In the genomic region with DNA sequence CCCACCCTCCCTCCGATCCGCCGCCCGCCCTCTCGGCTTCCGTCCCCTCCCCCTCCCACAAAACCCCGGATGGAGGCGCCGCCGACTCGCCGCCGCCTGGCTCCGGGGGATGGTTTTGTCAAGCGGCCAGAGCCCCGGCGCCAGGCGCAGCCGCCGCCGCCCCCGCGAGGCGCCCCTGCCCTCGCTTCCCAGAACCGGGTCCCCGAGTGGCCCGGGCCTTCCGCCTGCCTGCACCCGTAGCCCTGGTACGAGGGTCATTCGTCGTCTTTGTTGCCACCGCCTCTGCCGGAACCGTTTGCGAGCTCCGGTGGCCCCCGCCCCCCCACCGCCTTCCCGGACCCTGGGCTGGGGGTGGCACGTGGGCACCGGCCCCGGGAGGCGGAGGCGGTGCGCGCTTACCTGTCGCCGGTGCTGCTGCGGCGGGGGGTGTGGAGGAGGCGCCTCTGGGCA, we compare ENCODE assay signal across 1 cellular context.
TF ChIP-seq lines count a peak whose summit lies in the region.

No MANE protein-coding gene starts in this region.

TF ChIP-seq in HepG2, 621 proteins besides CTCF, POLR2A, EP300 and RAD21 (continued from another document and continues in another):
- TF ChIP-seq, protein P1, sequence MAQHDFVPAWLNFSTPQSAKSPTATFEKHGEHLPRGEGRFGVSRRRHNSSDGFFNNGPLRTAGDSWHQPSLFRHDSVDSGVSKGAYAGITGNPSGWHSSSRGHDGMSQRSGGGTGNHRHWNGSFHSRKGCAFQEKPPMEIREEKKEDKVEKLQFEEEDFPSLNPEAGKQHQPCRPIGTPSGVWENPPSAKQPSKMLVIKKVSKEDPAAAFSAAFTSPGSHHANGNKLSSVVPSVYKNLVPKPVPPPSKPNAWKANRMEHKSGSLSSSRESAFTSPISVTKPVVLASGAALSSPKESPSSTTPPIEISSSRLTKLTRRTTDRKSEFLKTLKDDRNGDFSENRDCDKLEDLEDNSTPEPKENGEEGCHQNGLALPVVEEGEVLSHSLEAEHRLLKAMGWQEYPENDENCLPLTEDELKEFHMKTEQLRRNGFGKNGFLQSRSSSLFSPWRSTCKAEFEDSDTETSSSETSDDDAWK (CRISPR knock-in tag; IDR thresholded peaks at IDR 0.05) = no peak
- TF ChIP-seq ZIK1 (CRISPR knock-in tag; IDR thresholded peaks at IDR 0.05; ENCODE audit: borderline replicate concordance, low read depth) (no peak), CAMTA2 (CRISPR knock-in tag; IDR thresholded peaks at IDR 0.05; ENCODE audit: borderline replicate concordance) (no peak), ATF7-NPFF (CRISPR knock-in tag; IDR thresholded peaks at IDR 0.05; ENCODE audit: low read depth) (peak; percentile 80), ZNF879 (CRISPR knock-in tag; IDR thresholded peaks at IDR 0.05) (0 out of 2 replicates have a peak, but pooled peaks have one; percentile 73), ZNF570 (CRISPR knock-in tag; IDR thresholded peaks at IDR 0.05; ENCODE audit: borderline replicate concordance) (0 out of 2 replicates have a peak, but pooled peaks have one; percentile 63), ZNF678 (CRISPR knock-in tag; IDR thresholded peaks at IDR 0.05) (0 out of 2 replicates have a peak, but pooled peaks have one; percentile 9), ZSCAN20 (CRISPR knock-in tag; IDR thresholded peaks at IDR 0.05; ENCODE audit: borderline replicate concordance) (peak; percentile 74; the same call in 1 of the 2 replicates), ZNF841 (CRISPR knock-in tag; IDR thresholded peaks at IDR 0.05; ENCODE audit: borderline replicate concordance) (no peak), JUND (CRISPR knock-in tag; IDR thresholded peaks at IDR 0.05) (no peak), SMARCE1 (IDR thresholded peaks at IDR 0.05; ENCODE audit: borderline replicate concordance) (no peak), ZMYM2 (CRISPR knock-in tag; IDR thresholded peaks at IDR 0.05) (no peak), PAWR (CRISPR knock-in tag; IDR thresholded peaks at IDR 0.05; ENCODE audit: borderline replicate concordance) (no peak), ZNF207 (IDR thresholded peaks at IDR 0.05; ENCODE audit: borderline replicate concordance) (no peak), ATM (IDR thresholded peaks at IDR 0.05; ENCODE audit: borderline replicate concordance) (no peak), HDAC6 (IDR thresholded peaks at IDR 0.05; ENCODE audit: low read depth, low read length) (no peak), MXD4 (CRISPR knock-in tag; IDR thresholded peaks at IDR 0.05) (no peak; the same call in 1 of the 2 replicates), ISX (CRISPR knock-in tag; conservative IDR thresholded peaks at IDR 0.05) (no peak), ZSCAN12 (CRISPR knock-in tag; IDR thresholded peaks at IDR 0.05) (no peak; the same call in 1 of the 2 replicates), ZNF780A (CRISPR knock-in tag; IDR thresholded peaks at IDR 0.05) (peak; percentile 24; the same call in 1 of the 2 replicates), NFYB (CRISPR knock-in tag; IDR thresholded peaks at IDR 0.05) (no peak), SUZ12 (IDR thresholded peaks at IDR 0.05; ENCODE audit: low read depth, low read length) (no peak), ETV6 (CRISPR knock-in tag; conservative IDR thresholded peaks at IDR 0.05) (0 out of 2 replicates have a peak, but pooled peaks have one; percentile 17), TCF7L2 (IDR thresholded peaks at IDR 0.05; ENCODE audit: low read depth, low read length) (no peak), KAT8 (CRISPR knock-in tag; IDR thresholded peaks at IDR 0.05) (no peak), ELF4 (CRISPR knock-in tag; IDR thresholded peaks at IDR 0.05; ENCODE audit: borderline replicate concordance) (no peak), POLR2G (IDR thresholded peaks at IDR 0.05; ENCODE audit: low read depth, low read length) (peak; percentile 30; the same call in 1 of the 2 replicates), STAT5B (CRISPR knock-in tag; IDR thresholded peaks at IDR 0.05) (no peak), CHD2 (IDR thresholded peaks at IDR 0.05; ENCODE audit: low read depth, low read length) (no peak)
- TF ChIP-seq, protein P2, sequence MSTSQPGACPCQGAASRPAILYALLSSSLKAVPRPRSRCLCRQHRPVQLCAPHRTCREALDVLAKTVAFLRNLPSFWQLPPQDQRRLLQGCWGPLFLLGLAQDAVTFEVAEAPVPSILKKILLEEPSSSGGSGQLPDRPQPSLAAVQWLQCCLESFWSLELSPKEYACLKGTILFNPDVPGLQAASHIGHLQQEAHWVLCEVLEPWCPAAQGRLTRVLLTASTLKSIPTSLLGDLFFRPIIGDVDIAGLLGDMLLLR (CRISPR knock-in tag; IDR thresholded peaks at IDR 0.05) = no peak; the same call in 1 of the 2 replicates
- TF ChIP-seq, protein P3, sequence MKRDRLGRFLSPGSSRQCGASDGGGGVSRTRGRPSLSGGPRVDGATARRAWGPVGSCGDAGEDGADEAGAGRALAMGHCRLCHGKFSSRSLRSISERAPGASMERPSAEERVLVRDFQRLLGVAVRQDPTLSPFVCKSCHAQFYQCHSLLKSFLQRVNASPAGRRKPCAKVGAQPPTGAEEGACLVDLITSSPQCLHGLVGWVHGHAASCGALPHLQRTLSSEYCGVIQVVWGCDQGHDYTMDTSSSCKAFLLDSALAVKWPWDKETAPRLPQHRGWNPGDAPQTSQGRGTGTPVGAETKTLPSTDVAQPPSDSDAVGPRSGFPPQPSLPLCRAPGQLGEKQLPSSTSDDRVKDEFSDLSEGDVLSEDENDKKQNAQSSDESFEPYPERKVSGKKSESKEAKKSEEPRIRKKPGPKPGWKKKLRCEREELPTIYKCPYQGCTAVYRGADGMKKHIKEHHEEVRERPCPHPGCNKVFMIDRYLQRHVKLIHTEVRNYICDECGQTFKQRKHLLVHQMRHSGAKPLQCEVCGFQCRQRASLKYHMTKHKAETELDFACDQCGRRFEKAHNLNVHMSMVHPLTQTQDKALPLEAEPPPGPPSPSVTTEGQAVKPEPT (CRISPR knock-in tag; IDR thresholded peaks at IDR 0.05; ENCODE audit: low read depth) = 0 out of 2 replicates have a peak, but pooled peaks have one; percentile 33
- TF ChIP-seq, protein P4, sequence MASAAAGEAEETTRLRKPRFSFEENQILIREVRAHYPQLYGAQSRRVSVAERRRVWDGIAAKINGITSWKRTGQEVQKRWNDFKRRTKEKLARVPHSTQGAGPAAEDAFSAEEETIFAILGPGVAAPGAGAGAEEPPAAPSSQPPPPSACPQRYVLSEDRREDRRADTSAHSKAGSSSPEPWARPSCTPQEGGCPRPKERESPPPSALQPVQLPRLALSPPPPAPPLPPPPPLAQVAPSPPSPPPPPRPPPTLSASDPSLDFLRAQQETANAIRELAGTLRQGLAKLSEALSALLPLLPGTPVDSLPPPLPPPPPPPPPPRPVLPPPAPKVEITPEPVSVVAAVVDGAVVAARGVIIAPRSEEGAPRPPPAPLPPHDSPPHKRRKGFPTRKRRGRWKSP (CRISPR knock-in tag; IDR thresholded peaks at IDR 0.05) = no peak
- TF ChIP-seq, protein P5, sequence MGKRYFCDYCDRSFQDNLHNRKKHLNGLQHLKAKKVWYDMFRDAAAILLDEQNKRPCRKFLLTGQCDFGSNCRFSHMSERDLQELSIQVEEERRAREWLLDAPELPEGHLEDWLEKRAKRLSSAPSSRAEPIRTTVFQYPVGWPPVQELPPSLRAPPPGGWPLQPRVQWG (CRISPR knock-in tag; IDR thresholded peaks at IDR 0.05; ENCODE audit: borderline replicate concordance, low read depth) = no peak
- TF ChIP-seq, protein P6, sequence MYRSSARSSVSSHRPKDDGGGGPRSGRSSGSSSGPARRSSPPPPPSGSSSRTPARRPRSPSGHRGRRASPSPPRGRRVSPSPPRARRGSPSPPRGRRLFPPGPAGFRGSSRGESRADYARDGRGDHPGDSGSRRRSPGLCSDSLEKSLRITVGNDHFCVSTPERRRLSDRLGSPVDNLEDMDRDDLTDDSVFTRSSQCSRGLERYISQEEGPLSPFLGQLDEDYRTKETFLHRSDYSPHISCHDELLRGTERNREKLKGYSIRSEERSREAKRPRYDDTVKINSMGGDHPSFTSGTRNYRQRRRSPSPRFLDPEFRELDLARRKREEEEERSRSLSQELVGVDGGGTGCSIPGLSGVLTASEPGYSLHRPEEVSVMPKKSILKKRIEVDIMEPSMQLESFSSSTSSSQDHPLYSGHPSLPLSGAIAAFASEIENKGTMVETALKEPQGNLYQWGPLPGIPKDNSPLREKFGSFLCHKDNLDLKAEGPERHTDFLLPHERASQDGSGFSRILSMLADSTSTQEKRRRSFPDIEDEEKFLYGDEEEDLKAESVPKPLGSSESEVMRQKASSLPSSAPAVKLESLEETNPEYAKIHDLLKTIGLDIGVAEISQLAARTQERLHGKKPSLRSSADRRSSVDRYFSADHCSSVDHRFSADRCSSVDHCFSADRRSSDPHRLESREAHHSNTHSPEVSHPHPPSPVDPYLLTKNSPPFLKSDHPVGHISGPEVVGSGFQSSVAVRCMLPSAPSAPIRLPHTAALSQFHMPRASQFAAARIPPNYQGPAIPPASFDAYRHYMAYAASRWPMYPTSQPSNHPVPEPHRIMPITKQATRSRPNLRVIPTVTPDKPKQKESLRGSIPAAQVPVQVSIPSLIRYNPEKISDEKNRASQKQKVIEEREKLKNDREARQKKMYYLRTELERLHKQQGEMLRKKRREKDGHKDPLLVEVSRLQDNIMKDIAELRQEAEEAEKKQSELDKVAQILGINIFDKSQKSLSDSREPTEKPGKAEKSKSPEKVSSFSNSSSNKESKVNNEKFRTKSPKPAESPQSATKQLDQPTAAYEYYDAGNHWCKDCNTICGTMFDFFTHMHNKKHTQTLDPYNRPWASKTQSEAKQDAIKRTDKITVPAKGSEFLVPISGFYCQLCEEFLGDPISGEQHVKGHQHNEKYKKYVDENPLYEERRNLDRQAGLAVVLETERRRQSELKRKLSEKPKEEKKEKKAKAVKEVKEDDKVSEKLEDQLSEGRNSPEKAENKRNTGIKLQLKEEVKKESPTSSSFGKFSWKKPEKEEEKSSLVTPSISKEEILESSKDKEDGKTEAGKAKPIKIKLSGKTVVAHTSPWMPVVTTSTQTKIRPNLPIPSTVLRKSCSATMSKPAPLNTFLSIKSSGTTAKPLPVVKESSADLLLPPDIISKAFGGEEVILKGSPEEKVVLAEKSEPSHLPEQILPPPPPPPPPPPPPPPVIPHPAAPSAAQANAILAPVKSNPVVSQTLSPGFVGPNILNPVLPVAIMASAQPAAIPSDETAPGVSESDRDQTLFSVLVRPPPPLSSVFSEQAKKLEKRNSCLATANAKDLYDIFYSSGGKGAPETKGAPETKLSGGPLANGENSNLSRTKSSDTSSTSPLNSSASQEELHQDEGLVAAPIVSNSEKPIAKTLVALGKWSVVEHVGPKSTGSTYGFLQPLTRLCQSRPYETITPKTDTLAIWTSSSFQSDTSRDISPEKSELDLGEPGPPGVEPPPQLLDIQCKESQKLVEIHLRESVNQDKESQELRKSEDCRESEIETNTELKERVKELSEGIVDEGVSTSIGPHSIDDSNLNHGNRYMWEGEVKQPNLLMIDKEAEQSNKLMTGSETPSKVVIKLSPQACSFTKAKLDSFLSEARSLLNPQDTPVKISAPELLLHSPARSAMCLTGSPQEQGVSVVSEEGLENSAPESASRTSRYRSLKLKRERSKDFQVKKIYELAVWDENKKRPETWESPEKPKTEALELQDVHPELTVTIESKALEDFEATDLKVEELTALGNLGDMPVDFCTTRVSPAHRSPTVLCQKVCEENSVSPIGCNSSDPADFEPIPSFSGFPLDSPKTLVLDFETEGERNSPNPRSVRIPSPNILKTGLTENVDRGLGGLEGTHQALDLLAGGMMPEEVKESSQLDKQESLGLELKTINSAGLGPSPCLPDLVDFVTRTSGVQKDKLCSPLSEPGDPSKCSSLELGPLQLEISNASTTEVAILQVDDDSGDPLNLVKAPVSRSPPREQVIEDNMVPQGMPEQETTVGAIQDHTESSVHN (CRISPR knock-in tag; IDR thresholded peaks at IDR 0.05) = no peak
- TF ChIP-seq, protein P7, sequence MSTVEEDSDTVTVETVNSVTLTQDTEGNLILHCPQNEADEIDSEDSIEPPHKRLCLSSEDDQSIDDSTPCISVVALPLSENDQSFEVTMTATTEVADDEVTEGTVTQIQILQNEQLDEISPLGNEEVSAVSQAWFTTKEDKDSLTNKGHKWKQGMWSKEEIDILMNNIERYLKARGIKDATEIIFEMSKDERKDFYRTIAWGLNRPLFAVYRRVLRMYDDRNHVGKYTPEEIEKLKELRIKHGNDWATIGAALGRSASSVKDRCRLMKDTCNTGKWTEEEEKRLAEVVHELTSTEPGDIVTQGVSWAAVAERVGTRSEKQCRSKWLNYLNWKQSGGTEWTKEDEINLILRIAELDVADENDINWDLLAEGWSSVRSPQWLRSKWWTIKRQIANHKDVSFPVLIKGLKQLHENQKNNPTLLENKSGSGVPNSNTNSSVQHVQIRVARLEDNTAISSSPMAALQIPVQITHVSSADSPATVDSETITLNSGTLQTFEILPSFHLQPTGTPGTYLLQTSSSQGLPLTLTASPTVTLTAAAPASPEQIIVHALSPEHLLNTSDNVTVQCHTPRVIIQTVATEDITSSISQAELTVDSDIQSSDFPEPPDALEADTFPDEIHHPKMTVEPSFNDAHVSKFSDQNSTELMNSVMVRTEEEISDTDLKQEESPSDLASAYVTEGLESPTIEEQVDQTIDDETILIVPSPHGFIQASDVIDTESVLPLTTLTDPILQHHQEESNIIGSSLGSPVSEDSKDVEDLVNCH (CRISPR knock-in tag; IDR thresholded peaks at IDR 0.05) = peak; percentile 33; the same call in 1 of the 2 replicates
- TF ChIP-seq, protein P8, sequence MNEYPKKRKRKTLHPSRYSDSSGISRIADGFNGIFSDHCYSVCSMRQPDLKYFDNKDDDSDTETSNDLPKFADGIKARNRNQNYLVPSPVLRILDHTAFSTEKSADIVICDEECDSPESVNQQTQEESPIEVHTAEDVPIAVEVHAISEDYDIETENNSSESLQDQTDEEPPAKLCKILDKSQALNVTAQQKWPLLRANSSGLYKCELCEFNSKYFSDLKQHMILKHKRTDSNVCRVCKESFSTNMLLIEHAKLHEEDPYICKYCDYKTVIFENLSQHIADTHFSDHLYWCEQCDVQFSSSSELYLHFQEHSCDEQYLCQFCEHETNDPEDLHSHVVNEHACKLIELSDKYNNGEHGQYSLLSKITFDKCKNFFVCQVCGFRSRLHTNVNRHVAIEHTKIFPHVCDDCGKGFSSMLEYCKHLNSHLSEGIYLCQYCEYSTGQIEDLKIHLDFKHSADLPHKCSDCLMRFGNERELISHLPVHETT (CRISPR knock-in tag; conservative IDR thresholded peaks at IDR 0.05) = no peak
